In the genomic region with DNA sequence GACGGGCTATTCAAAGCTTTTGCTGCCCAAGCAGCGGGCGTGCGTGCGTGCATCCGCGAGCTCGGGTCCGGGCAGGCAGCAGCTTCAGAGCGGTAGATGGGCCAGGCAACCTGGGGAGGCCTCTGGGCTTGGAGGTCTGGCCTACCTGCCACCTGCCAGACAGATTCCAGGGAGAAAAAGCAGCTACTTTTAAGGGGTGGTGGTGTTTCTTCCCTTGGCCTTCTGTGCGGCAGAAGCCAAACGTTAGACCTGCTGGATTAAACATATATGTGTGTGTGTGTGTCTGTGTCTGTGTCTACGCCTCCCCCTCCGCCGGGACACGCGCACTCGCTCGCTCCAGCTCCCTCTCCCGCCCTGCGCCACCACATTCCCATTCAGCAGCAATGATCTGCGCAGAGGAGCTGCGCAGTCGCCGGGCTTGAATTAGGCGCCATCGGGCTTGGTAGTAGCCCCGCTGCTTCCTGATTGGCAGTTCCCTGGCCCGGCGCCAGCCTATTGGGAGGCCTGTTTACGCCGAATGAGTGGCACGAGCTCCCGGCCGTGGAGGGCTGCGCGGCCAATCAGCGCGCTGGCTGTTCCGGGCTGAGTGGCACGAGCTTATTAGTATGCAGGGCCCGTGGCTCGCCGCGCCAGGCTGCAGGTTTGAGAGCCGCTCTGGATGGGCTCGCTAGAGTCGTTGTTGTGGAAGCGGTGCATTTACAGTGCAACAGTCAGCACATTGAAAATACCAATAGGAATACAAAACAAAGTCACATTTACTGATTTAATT, we compare ENCODE assay signal across 8 cellular contexts. TPM values are rescaled to one million over a fixed set of nuclear protein-coding genes. Genes with fewer than 3 reads are reported as not detected.
DNase-seq lines count a peak whose midpoint lies in the region; ATAC-seq and TF ChIP-seq lines count a peak whose summit lies in the region.

A gene (plus strand): TSS at position 627 of the 769 bp plus-strand sequence. CDS start 4,283 bp downstream, outside the sequence.

- ATAC-seq in HG03432 (IDR thresholded peaks at IDR 0.05; ENCODE audit: unreplicated experiment): peak; percentile 54
- ATAC-seq in activated CD8-positive, alpha-beta T cell treated with anti-CD3 and anti-CD28 coated beads for 36 hours: peak; percentile 87
- ATAC-seq in left lobe of liver: peak; percentile 66
- no peak for ATAC-seq in GM21367 (IDR thresholded peaks at IDR 0.05; ENCODE audit: unreplicated experiment)

- H3K4me1 Mint-ChIP-seq in activated CD8-positive, alpha-beta T cell treated with anti-CD3 and anti-CD28 coated beads for 36 hours (ENCODE audit: low read depth): peaks cover 21% of the 10 kb centered on the region

- peak within 1 kb of the TSS; percentile 96 for H3K27ac ChIP-seq in C4-2B
- H3K27ac ChIP-seq in dorsolateral prefrontal cortex: peak within 1 kb of the TSS; percentile 79 to 100 (median 99)

- no peaks in the 10 kb centered on the region for H3K36me3 Mint-ChIP-seq in activated CD8-positive, alpha-beta T cell treated with anti-CD3 and anti-CD28 coated beads for 36 hours (ENCODE audit: low read depth)

- CTCF ChIA-PET in activated CD8-positive, alpha-beta T cell treated with anti-CD3 and anti-CD28 coated beads for 36 hours (lab: Charles Lee): interaction anchor here (0.9 to 1.2 kb wide), 3 partner anchors 46 to 103 kb away, joined by 3 to 6 read pairs (median 3); no protein-coding TSS in a partner anchor

- H3K27me3 Mint-ChIP-seq in activated CD8-positive, alpha-beta T cell treated with anti-CD3 and anti-CD28 coated beads for 36 hours: peaks cover 55% of the 10 kb centered on the region

- POLR2A ChIA-PET in activated CD8-positive, alpha-beta T cell treated with anti-CD3 and anti-CD28 coated beads for 36 hours (lab: Charles Lee): interaction anchor here (0.5 to 0.9 kb wide), 4 partner anchors 10 to 462 kb away, joined by 3 read pairs; no protein-coding TSS in a partner anchor

- H3K4me3 ChIP-seq in dorsolateral prefrontal cortex: peak within 1 kb of the TSS; percentile 65 to 91 (median 81)

- H3K9me3 Mint-ChIP-seq in activated CD8-positive, alpha-beta T cell treated with anti-CD3 and anti-CD28 coated beads for 36 hours: no peaks in the 10 kb centered on the region

- no peak for TF ChIP-seq CTCF in C4-2B (conservative IDR thresholded peaks at IDR 0.05)
- no peak for TF ChIP-seq CTCF in activated CD8-positive, alpha-beta T cell treated with anti-CD3 and anti-CD28 coated beads for 36 hours (IDR thresholded peaks at IDR 0.05)
- TF ChIP-seq CTCF in dorsolateral prefrontal cortex (IDR thresholded peaks at IDR 0.05 in 54 of 56, conservative IDR thresholded peaks at IDR 0.05 in 2 of 56; ENCODE audit: low read depth in 1 of 56, partially characterized antibody in 56 of 56): peak in 17 of 56 donors; percentile 9 to 40 (median 19)

- no peak within 1 kb of the TSS for H3K27ac Mint-ChIP-seq in activated CD8-positive, alpha-beta T cell treated with anti-CD3 and anti-CD28 coated beads for 36 hours

- intact Hi-C loops in activated CD8-positive, alpha-beta T cell treated with anti-CD3 and anti-CD28 coated beads for 36 hours (cut with micrococcal nuclease): no loop called here
- intact Hi-C loops in dorsolateral prefrontal cortex (cut with DNase I): loop anchor here (1.0 to 10.0 kb wide), 4 partner anchors 10 to 100 kb away; a partner anchor contains a TSS

- no peaks in the 10 kb centered on the region for H3K27me3 ChIP-seq in dorsolateral prefrontal cortex

- H3K4me3 Mint-ChIP-seq in activated CD8-positive, alpha-beta T cell treated with anti-CD3 and anti-CD28 coated beads for 36 hours: peak within 1 kb of the TSS; percentile 47

- DNase-seq in NCI-H774 (lab: John Stamatoyannopoulos, UW) (peak; percentile 100), dorsolateral prefrontal cortex (peak; percentile 100), left lobe of liver (ENCODE audit: low spot score) (peak; percentile 100)
- peak; percentile 95 for DNase-seq in activated CD8-positive, alpha-beta T cell treated with anti-CD3 and anti-CD28 coated beads for 36 hours
- peak; percentile 60 to 88 for DNase-seq in stimulated activated CD4-positive, alpha-beta T cell treated with anti-CD3 and anti-CD28 coated beads, Interleukin-1b, Interleukin-23, amount 100 ng/mL, for 4 hours (ENCODE audit: low read depth in 2 of 2)

RNA-seq across cellular contexts. Expression of the gene that starts here (rescaled TPM):
- total RNA-seq in activated CD8-positive, alpha-beta T cell treated with anti-CD3 and anti-CD28 coated beads for 36 hours: under 1 TPM; 0.40 to 0.65 TPM
- total RNA-seq in dorsolateral prefrontal cortex (10 to 100 TPM; 25.1 to 66.1 (median 38.0) TPM), left lobe of liver (8.0 TPM)

Comparison
In these comparisons a context has a peak if more than half of its experiments do, and no peak if none do; other contexts are left out.
1. Peak in DNase-seq and ATAC-seq in activated CD8-positive, alpha-beta T cell treated with anti-CD3 and anti-CD28 coated beads for 36 hours; RNA of the gene not detected or under 1 TPM.